12 cellular contexts compared by ENCODE assay signal in the genomic region with DNA sequence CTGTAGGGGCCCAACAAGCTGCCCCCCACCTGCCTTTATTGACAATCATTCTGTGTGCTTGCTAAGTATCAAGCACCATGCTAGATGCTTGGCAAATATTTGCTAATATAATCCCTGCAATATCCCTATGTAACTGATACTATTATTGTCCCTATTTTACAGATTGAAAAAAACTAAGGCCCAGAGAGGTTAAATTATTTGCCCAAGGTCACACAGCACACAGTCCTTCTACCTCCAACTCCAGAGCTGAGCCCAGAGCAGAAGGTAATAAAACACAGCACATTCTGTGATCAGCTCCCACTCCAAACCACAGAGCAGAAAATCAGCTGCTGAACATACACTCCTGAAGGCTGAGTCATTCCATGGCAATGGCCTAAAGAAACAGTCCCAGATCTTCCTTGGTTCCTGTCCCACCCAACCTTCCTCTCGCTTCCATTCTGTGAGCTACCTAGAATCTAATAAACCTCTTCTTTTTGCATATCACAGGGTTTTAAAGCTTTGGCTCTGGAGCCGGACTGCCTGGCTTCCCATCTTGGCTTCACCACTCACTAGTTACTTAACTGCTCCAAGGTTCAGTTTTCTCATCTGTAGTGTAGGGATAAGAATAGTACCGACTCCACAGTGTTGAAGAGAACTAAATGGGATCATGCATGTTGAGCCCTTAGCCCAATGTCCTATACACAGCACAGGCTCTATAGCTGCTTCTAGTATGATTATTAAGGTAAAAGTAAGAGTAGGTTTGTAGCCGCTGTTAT.
DNase-seq lines count a peak whose midpoint lies in the region; TF ChIP-seq lines count a peak whose summit lies in the region.
"Had no signal": no experiment of that assay in that cellular context is flagged by ENCODE, and none has a peak within 500 bp of the region (broad histone marks: within the 10 kb centered on the region; RNA-seq: fewer than 3 reads in every experiment).

No MANE protein-coding gene starts in this region.

- H3K4me3 ChIP-seq in fibroblast of mammary gland (ENCODE audit: control insufficient read depth, low read depth, low read length): no peak overlapping the region
- H3K4me3 ChIP-seq in skeletal muscle tissue (ENCODE audit: low read length in 3 of 3): no peak overlapping the region
- no peak overlapping the region for H3K4me3 ChIP-seq in H7 (ENCODE audit: insufficient read depth, low read depth, low read length)
- H3K4me3 ChIP-seq: SK-N-MC, upper lobe of right lung had no signal

- POLR2A ChIA-PET in RWPE1 (lab: Yijun Ruan, JAX; ENCODE audit: low non-redundant PET): no interaction called here

- DNase-seq in ELR (ENCODE audit: low read depth) (peak; percentile 90), RWPE1 (ENCODE audit: low spot score) (peak; percentile 58), fibroblast of mammary gland (ENCODE audit: low read depth) (peak; percentile 91), C1 segment of cervical spinal cord (lab: John Stamatoyannopoulos, UW) (no peak), H7 (no peak)
- no peak for DNase-seq in stimulated activated CD4-positive, alpha-beta T cell treated with anti-CD3 and anti-CD28 coated beads, Interleukin-4, amount 100 ng/mL, for 1 hour
- DNase-seq in activated T-cell treated with anti-CD3 and anti-CD28 coated beads, Interleukin-2, amount 50 U/mL, for 1 hour: no peak
- DNase-seq: activated effector memory CD4-positive, alpha-beta T cell treated with Interleukin-2 at 50 U/mL for 16 hours; cerebellar nuclear complex; upper lobe of right lung had no signal

- H3K4me1 ChIP-seq in skeletal muscle tissue (ENCODE audit: control insufficient read depth in 3 of 3, insufficient read depth in 3 of 3, low read length in 3 of 3): peaks cover 6 to 13% (median 12%) of the 10 kb centered on the region in 3 donors
- H3K4me1 ChIP-seq: upper lobe of right lung had no signal

- H3K36me3 ChIP-seq in skeletal muscle tissue (ENCODE audit: control insufficient read depth in 3 of 3, insufficient read depth in 3 of 3, low read length in 3 of 3) (no peaks in the 10 kb centered on the region), H7 (replicated peaks; ENCODE audit: control insufficient read depth, insufficient read depth, low read length) (no peaks in the 10 kb centered on the region)
- H3K36me3 ChIP-seq: upper lobe of right lung had no signal

- H3K27ac ChIP-seq in RWPE1: no peak overlapping the region
- H3K27ac ChIP-seq in skeletal muscle tissue (ENCODE audit: low read depth, low read length): peak overlapping the region; percentile 66
- H3K27ac ChIP-seq: SK-N-MC, upper lobe of right lung had no signal

- H3K27me3 ChIP-seq in skeletal muscle tissue (ENCODE audit: control insufficient read depth in 3 of 3, insufficient read depth in 3 of 3, low read length in 3 of 3) (no peaks in the 10 kb centered on the region), H7 (ENCODE audit: control insufficient read depth, insufficient read depth, low read length) (no peaks in the 10 kb centered on the region)

- CTCF ChIA-PET in RWPE1 (lab: Yijun Ruan, JAX): interaction anchor here (0.5 to 0.6 kb wide), 2 partner anchors 10 to 25 kb away, joined by 4 to 6 read pairs; no protein-coding TSS in a partner anchor

- H3K9me3 ChIP-seq in skeletal muscle tissue (ENCODE audit: control insufficient read depth in 3 of 3, low read length in 3 of 3): no peaks in the 10 kb centered on the region
- H3K9me3 ChIP-seq: upper lobe of right lung had no signal

- TF ChIP-seq CTCF in RWPE1 (conservative IDR thresholded peaks at IDR 0.05; ENCODE audit: low read depth) (no peak), fibroblast of mammary gland (conservative IDR thresholded peaks at IDR 0.05; ENCODE audit: control insufficient read depth, insufficient read depth, low read depth, low read length) (no peak)

- no peak overlapping the region for H3K9ac ChIP-seq in skeletal muscle tissue (ENCODE audit: low read depth in 1 of 3, low read length in 3 of 3)

Comparison
In these comparisons a context has a peak if more than half of its experiments do, and no peak if none do; other contexts are left out.
1. DNase-seq: peak in ELR (single experiment), RWPE1 (single experiment) and fibroblast of mammary gland (single experiment); none in stimulated activated CD4-positive, alpha-beta T cell treated with anti-CD3 and anti-CD28 coated beads, Interleukin-4, amount 100 ng/mL, for 1 hour (single experiment), C1 segment of cervical spinal cord (0 of 14), H7 (single experiment) and activated T-cell treated with anti-CD3 and anti-CD28 coated beads, Interleukin-2, amount 50 U/mL, for 1 hour (single experiment).